In the genomic region with DNA sequence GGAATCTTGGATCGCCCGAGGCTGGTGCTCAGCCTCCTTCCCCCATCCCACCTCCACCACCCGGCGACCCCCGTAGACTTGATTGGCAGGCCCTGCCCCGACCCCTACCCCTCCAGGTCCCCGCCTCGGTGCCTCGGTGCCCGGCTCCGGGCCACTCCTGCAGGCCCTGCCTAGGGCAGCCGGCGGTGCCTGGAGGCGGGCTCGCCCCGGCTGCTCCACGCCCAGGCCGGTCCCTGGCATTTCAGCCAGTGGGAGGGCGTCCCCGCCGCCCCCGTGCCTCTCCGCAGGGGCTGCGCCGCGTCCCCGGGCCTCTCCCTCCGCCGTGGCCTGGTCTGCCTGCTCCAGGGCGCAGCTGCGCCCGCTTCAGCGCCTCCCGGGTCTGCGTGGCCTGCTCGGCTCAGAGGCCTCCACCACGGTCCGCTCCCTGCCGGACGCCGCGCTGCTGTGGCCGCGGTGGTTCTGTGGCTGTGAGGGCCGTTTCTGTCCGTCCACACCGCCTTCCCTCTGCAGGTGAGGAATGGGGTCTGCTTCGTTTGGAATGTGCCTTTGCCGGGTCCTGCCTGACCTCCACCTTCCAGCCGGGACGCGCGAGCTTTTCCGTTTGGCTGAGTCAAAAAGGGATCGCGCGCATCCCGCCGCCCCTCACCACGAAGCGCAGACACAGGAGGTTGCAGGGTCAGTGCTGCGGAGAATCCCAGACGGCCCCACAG, we compare ENCODE assay signal across 1 cellular context.
TF ChIP-seq lines count a peak whose summit lies in the region.

No MANE protein-coding gene starts in this region.

TF ChIP-seq in GM23338, 12 proteins besides CTCF, POLR2A, EP300 and RAD21 (continued from another document):
- TF ChIP-seq, protein P1, sequence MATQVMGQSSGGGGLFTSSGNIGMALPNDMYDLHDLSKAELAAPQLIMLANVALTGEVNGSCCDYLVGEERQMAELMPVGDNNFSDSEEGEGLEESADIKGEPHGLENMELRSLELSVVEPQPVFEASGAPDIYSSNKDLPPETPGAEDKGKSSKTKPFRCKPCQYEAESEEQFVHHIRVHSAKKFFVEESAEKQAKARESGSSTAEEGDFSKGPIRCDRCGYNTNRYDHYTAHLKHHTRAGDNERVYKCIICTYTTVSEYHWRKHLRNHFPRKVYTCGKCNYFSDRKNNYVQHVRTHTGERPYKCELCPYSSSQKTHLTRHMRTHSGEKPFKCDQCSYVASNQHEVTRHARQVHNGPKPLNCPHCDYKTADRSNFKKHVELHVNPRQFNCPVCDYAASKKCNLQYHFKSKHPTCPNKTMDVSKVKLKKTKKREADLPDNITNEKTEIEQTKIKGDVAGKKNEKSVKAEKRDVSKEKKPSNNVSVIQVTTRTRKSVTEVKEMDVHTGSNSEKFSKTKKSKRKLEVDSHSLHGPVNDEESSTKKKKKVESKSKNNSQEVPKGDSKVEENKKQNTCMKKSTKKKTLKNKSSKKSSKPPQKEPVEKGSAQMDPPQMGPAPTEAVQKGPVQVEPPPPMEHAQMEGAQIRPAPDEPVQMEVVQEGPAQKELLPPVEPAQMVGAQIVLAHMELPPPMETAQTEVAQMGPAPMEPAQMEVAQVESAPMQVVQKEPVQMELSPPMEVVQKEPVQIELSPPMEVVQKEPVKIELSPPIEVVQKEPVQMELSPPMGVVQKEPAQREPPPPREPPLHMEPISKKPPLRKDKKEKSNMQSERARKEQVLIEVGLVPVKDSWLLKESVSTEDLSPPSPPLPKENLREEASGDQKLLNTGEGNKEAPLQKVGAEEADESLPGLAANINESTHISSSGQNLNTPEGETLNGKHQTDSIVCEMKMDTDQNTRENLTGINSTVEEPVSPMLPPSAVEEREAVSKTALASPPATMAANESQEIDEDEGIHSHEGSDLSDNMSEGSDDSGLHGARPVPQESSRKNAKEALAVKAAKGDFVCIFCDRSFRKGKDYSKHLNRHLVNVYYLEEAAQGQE (IDR thresholded peaks at IDR 0.05; ENCODE audit: unreplicated experiment): no peak
- TF ChIP-seq ZNF114 (CRISPR knock-in tag; IDR thresholded peaks at IDR 0.05) (0 out of 2 replicates have a peak, but pooled peaks have one; percentile 22), EZH2phosphoT487 (IDR thresholded peaks at IDR 0.05; ENCODE audit: unreplicated experiment) (no peak), NANOG (IDR thresholded peaks at IDR 0.05; ENCODE audit: borderline replicate concordance) (no peak)
- TF ChIP-seq, protein P2, sequence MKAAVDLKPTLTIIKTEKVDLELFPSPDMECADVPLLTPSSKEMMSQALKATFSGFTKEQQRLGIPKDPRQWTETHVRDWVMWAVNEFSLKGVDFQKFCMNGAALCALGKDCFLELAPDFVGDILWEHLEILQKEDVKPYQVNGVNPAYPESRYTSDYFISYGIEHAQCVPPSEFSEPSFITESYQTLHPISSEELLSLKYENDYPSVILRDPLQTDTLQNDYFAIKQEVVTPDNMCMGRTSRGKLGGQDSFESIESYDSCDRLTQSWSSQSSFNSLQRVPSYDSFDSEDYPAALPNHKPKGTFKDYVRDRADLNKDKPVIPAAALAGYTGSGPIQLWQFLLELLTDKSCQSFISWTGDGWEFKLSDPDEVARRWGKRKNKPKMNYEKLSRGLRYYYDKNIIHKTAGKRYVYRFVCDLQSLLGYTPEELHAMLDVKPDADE (IDR thresholded peaks at IDR 0.05): no peak
